In the genomic region with DNA sequence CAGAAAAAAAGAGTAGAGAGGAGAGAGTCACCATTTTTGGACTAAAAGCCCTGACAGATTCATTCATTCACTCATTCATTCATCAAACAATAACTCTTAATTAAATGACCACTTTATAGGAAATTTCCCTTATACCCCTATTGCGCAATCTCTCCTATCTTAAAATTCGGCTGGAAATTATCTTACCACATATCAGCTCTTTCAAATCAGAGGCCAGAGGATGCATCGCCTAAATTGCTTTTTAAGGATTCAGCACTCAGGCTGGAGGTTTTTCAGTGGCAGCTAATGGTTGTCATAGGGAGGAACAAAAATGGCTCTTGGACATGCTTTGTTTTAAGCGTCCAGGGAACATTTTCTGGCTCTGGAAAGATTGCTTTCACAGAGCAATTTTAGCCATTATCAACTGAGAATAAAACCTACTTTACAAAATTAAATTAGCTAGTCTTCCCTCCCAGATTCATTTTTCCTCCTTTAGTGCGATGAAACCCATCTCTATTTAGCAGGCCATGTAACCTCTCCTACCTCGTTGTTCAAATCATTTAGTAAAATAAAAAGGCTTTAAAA, we compare ENCODE assay signal across 16 cellular contexts.
DNase-seq lines count a peak whose midpoint lies in the region; ATAC-seq and TF ChIP-seq lines count a peak whose summit lies in the region.
"Had no signal": no experiment of that assay in that cellular context is flagged by ENCODE, and none has a peak within 500 bp of the region (broad histone marks: within the 10 kb centered on the region; RNA-seq: fewer than 3 reads in every experiment).

No MANE protein-coding gene starts in this region.

- no peak overlapping the region for H3K27ac Mint-ChIP-seq in activated CD4-positive, alpha-beta T cell treated with anti-CD3 and anti-CD28 coated beads, Interleukin-2, amount 10 ng/mL, durations not matched to agents 7 days and 5 days
- H3K27ac Mint-ChIP-seq: CD8-positive, alpha-beta memory T cell; H9; IgD-negative memory B cell had no signal

- CTCF ChIA-PET in activated CD4-positive, alpha-beta T cell treated with anti-CD3 and anti-CD28 coated beads, Interleukin-2, amount 10 ng/mL, durations not matched to agents 7 days and 5 days (lab: Charles Lee) = no interaction called here

- no peak overlapping the region for H3K4me3 Mint-ChIP-seq in activated CD4-positive, alpha-beta T cell treated with anti-CD3 and anti-CD28 coated beads, Interleukin-2, amount 10 ng/mL, durations not matched to agents 7 days and 5 days
- H3K4me3 Mint-ChIP-seq: CD8-positive, alpha-beta memory T cell; H9; IgD-negative memory B cell had no signal

- H3K9me3 Mint-ChIP-seq in activated CD4-positive, alpha-beta T cell treated with anti-CD3 and anti-CD28 coated beads, Interleukin-2, amount 10 ng/mL, durations not matched to agents 7 days and 5 days = no peaks in the 10 kb centered on the region
- H3K9me3 Mint-ChIP-seq: CD8-positive, alpha-beta memory T cell; H9; IgD-negative memory B cell had no signal

- POLR2A ChIA-PET in activated CD4-positive, alpha-beta T cell treated with anti-CD3 and anti-CD28 coated beads, Interleukin-2, amount 10 ng/mL, durations not matched to agents 7 days and 5 days (lab: Charles Lee) = no interaction called here

- H3K4me1 Mint-ChIP-seq in activated CD4-positive, alpha-beta T cell treated with anti-CD3 and anti-CD28 coated beads, Interleukin-2, amount 10 ng/mL, durations not matched to agents 7 days and 5 days = no peaks in the 10 kb centered on the region
- H3K4me1 Mint-ChIP-seq: CD8-positive, alpha-beta memory T cell; IgD-negative memory B cell had no signal

- no peak for TF ChIP-seq EP300 in Ishikawa (IDR thresholded peaks at IDR 0.05; ENCODE audit: borderline replicate concordance)

- ATAC-seq in SK-N-SH treated with all-trans-retinoic acid at 6 μM for 48 hours (no peak), HG03159 (IDR thresholded peaks at IDR 0.05; ENCODE audit: unreplicated experiment) (no peak)

- DNase-seq in NCI-H1436 treated with DMSO at 0.1 percent for 48 hours (lab: John Stamatoyannopoulos, UW) = peak; percentile 6
- no peak for DNase-seq in NCI-H1436 (lab: John Stamatoyannopoulos, UW)
- peak; percentile 13 for DNase-seq in midbrain (lab: John Stamatoyannopoulos, UW)
- no peak for DNase-seq in NCI-H510A treated with DMSO at 0.1 percent for 48 hours (lab: John Stamatoyannopoulos, UW)
- DNase-seq in activated CD4-positive, alpha-beta T cell treated with anti-CD3 and anti-CD28 coated beads, Interleukin-2, amount 10 ng/mL, durations not matched to agents 7 days and 5 days = no peak
- DNase-seq: AML-193; Caco-2; CD8-positive, alpha-beta memory T cell; DMS53; GF-D8; GM23248; H9 had no signal

- H3K27me3 Mint-ChIP-seq in activated CD4-positive, alpha-beta T cell treated with anti-CD3 and anti-CD28 coated beads, Interleukin-2, amount 10 ng/mL, durations not matched to agents 7 days and 5 days = peaks cover 3% of the 10 kb centered on the region

- no peaks in the 10 kb centered on the region for H3K36me3 Mint-ChIP-seq in activated CD4-positive, alpha-beta T cell treated with anti-CD3 and anti-CD28 coated beads, Interleukin-2, amount 10 ng/mL, durations not matched to agents 7 days and 5 days (ENCODE audit: low read depth)
- H3K36me3 Mint-ChIP-seq: CD8-positive, alpha-beta memory T cell; IgD-negative memory B cell had no signal

- no peak for TF ChIP-seq RAD21 in Ishikawa (IDR thresholded peaks at IDR 0.05; ENCODE audit: low read depth)

TF ChIP-seq in Ishikawa, 13 proteins besides CTCF, POLR2A, EP300 and RAD21:
- no peak for TF ChIP-seq NFIC (IDR thresholded peaks at IDR 0.05)
- peak; percentile 91 for TF ChIP-seq CEBPB (IDR thresholded peaks at IDR 0.05)

TF ChIP-seq in SK-N-SH treated with all-trans-retinoic acid at 6 μM for 48 hours, 23 proteins besides CTCF, POLR2A, EP300 and RAD21:
- TF ChIP-seq TOX (CRISPR knock-in tag; IDR thresholded peaks at IDR 0.05; ENCODE audit: borderline replicate concordance) (no peak), ZNF565 (CRISPR knock-in tag; conservative IDR thresholded peaks at IDR 0.05; ENCODE audit: low read depth) (no peak), ZFP30 (CRISPR knock-in tag; IDR thresholded peaks at IDR 0.05) (no peak), ISL1 (CRISPR knock-in tag; IDR thresholded peaks at IDR 0.05) (0 out of 2 replicates have a peak, but pooled peaks have one; percentile 19), BACH2 (CRISPR knock-in tag; IDR thresholded peaks at IDR 0.05; ENCODE audit: borderline replicate concordance) (no peak), RARB (CRISPR knock-in tag; IDR thresholded peaks at IDR 0.05) (no peak)
- TF ChIP-seq, protein P1, sequence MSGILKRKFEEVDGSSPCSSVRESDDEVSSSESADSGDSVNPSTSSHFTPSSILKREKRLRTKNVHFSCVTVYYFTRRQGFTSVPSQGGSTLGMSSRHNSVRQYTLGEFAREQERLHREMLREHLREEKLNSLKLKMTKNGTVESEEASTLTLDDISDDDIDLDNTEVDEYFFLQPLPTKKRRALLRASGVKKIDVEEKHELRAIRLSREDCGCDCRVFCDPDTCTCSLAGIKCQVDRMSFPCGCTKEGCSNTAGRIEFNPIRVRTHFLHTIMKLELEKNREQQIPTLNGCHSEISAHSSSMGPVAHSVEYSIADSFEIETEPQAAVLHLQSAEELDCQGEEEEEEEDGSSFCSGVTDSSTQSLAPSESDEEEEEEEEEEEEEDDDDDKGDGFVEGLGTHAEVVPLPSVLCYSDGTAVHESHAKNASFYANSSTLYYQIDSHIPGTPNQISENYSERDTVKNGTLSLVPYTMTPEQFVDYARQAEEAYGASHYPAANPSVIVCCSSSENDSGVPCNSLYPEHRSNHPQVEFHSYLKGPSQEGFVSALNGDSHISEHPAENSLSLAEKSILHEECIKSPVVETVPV (CRISPR knock-in tag; IDR thresholded peaks at IDR 0.05) = no peak

Comparison
In these comparisons a context has a peak if more than half of its experiments do, and no peak if none do; other contexts are left out.
1. DNase-seq: peak in NCI-H1436 treated with DMSO at 0.1 percent for 48 hours (single experiment) and midbrain (single experiment); none in NCI-H1436 (single experiment), NCI-H510A treated with DMSO at 0.1 percent for 48 hours (single experiment) and activated CD4-positive, alpha-beta T cell treated with anti-CD3 and anti-CD28 coated beads, Interleukin-2, amount 10 ng/mL, durations not matched to agents 7 days and 5 days (single experiment).